In genomic region chr5:176865964-176866363, GRCh38 we compare ENCODE assay signal across 33 cellular contexts. TPM values are rescaled to one million over a fixed set of nuclear protein-coding genes. Genes with fewer than 3 reads are reported as not detected.
"Had no signal": no experiment of that assay in that cellular context is flagged by ENCODE, and none has a peak within 500 bp of the region (broad histone marks: within the 10 kb centered on the region; RNA-seq: fewer than 3 reads in every experiment).

No MANE protein-coding gene starts in this region.

- DNase-seq: colonic mucosa; cortex of kidney; effector CD8-positive, alpha-beta T cell; effector memory CD8-positive, alpha-beta T cell; endodermal cell; erythroblast; esophagus squamous epithelium; foreskin fibroblast; foreskin melanocyte; gastrocnemius medialis; glutamatergic neuron; head of caudate nucleus; heart right ventricle; hippocampal formation; immature natural killer cell; islet precursor cell; kidney; kidney glomerular epithelial cell; left colon; left ventricle myocardium superior; lower lobe of right lung; mesenchymal stem cell; mucosa of descending colon had no signal

- ATAC-seq: effector memory CD8-positive, alpha-beta T cell; esophagus mucosa; gastrocnemius medialis; heart right ventricle; left colon; left lobe of liver; left ventricle myocardium superior; lower lobe of right lung; mucosa of descending colon had no signal

- H3K36me3 ChIP-seq: colonic mucosa, esophagus squamous epithelium, gastrocnemius medialis, heart right ventricle, lower lobe of right lung had no signal

- H3K27ac ChIP-seq: colonic mucosa, epithelial cell of prostate, esophagus squamous epithelium, gastrocnemius medialis, heart right ventricle, lower lobe of right lung had no signal

- H3K4me3 ChIP-seq: colonic mucosa, esophagus squamous epithelium, gastrocnemius medialis, heart right ventricle, lower lobe of right lung, mucosa of descending colon had no signal

- H3K9me3 ChIP-seq: colonic mucosa, esophagus squamous epithelium, gastrocnemius medialis, heart right ventricle, lower lobe of right lung, mucosa of descending colon had no signal

- H3K4me1 ChIP-seq: colonic mucosa, esophagus squamous epithelium, gastrocnemius medialis, heart right ventricle, lower lobe of right lung had no signal

- FAIRE-seq: endometrium, kidney had no signal

RNA-seq across cellular contexts. Expression of gene HK3, which starts 33.2 kb away (rescaled TPM):
- total RNA-seq: chondrocyte, dermis microvascular lymphatic vessel endothelial cell, glomerular endothelial cell, lung microvascular endothelial cell, myocyte had no signal

RNA-seq across cellular contexts. Expression of gene UNC5A, which starts 55.6 kb away (rescaled TPM):
- total RNA-seq: colonic mucosa, esophagus mucosa, left colon, left lobe of liver, mesothelial cell of epicardium had no signal
- polyA plus RNA-seq: immature natural killer cell had no signal
